Comparison of ENCODE assay signal across 16 cellular contexts in genomic region chr11:27697679-27698275, GRCh38. TPM values are rescaled to one million over a fixed set of nuclear protein-coding genes. Genes with fewer than 3 reads are reported as not detected.
DNase-seq lines count a peak whose midpoint lies in the region; ATAC-seq and TF ChIP-seq lines count a peak whose summit lies in the region.
"Had no signal": no experiment of that assay in that cellular context is flagged by ENCODE, and none has a peak within 500 bp of the region (broad histone marks: within the 10 kb centered on the region; RNA-seq: fewer than 3 reads in every experiment).

No MANE protein-coding gene starts in this region.

- no peak for TF ChIP-seq CTCF in AG09309 (IDR thresholded peaks at IDR 0.05; ENCODE audit: control insufficient read depth, insufficient read depth, low read depth, low read length, missing control alignments)
- TF ChIP-seq CTCF in choroid plexus epithelial cell (conservative IDR thresholded peaks at IDR 0.05; ENCODE audit: low read depth, low read length) = no peak

- H3K27me3 ChIP-seq in HUES6 (ENCODE audit: control insufficient read depth, insufficient read depth, low read length) = peaks cover 36% of the 10 kb centered on the region
- H3K27me3 ChIP-seq: vagina had no signal

- H3K9ac ChIP-seq in HUES6 (ENCODE audit: low read length) = no peak overlapping the region

- ATAC-seq in GM21619 (IDR thresholded peaks at IDR 0.05; ENCODE audit: unreplicated experiment) = no peak
- ATAC-seq in GM19351 (IDR thresholded peaks at IDR 0.05; ENCODE audit: unreplicated experiment) = no peak
- ATAC-seq in HG02852 (IDR thresholded peaks at IDR 0.05; ENCODE audit: unreplicated experiment) = no peak
- ATAC-seq in HG03159 (IDR thresholded peaks at IDR 0.05; ENCODE audit: unreplicated experiment) = no peak
- ATAC-seq: pancreas; stimulated activated naive CD8-positive, alpha-beta T cell treated with anti-CD3 and anti-CD28 coated beads, Interleukin-15, amount 100 ng/mL, for 72 hours had no signal

- no peaks in the 10 kb centered on the region for H3K9me3 ChIP-seq in HUES6 (ENCODE audit: control insufficient read depth, insufficient read depth, low read depth, low read length)
- H3K9me3 ChIP-seq: pancreas, vagina had no signal

- H3K4me1 ChIP-seq in HUES6 (ENCODE audit: control insufficient read depth, insufficient read depth, low read length) = peaks cover 57% of the 10 kb centered on the region

- no peak overlapping the region for H3K27ac ChIP-seq in HUES6 (ENCODE audit: low read depth, low read length)
- H3K27ac ChIP-seq: pancreas, vagina had no signal

- peak overlapping the region; percentile 90 for H3K4me3 ChIP-seq in AG09309 (ENCODE audit: control insufficient read depth, low read depth, low read length)
- peak overlapping the region; percentile 79 for H3K4me3 ChIP-seq in HUES6 (ENCODE audit: low read depth, low read length)
- H3K4me3 ChIP-seq in choroid plexus epithelial cell (ENCODE audit: low read depth, low read length) = peak overlapping the region; percentile 74
- H3K4me3 ChIP-seq: pancreas had no signal

- DNase-seq in AG09309 (ENCODE audit: low read depth) = no peak
- peak; percentile 75 for DNase-seq in choroid plexus epithelial cell (ENCODE audit: low read depth)
- peak; percentile 53 for DNase-seq in myocyte (ENCODE audit: low read depth)
- DNase-seq: activated CD4-positive, alpha-beta T cell treated with anti-CD3 and anti-CD28 coated beads for 48 hours; islet precursor cell; NCI-H1694; pancreas; stimulated activated CD4-positive, alpha-beta T cell treated with anti-CD3 and anti-CD28 coated beads, Interleukin-15, amount 100 ng/mL, for 24 hours; stimulated activated naive CD8-positive, alpha-beta T cell treated with anti-CD3 and anti-CD28 coated beads, Interleukin-15, amount 100 ng/mL, for 72 hours; T-helper 9 cell had no signal

- H3K36me3 ChIP-seq in HUES6 (ENCODE audit: control insufficient read depth, insufficient read depth, low read length) = no peaks in the 10 kb centered on the region
- H3K36me3 ChIP-seq: pancreas, vagina had no signal

RNA-seq across cellular contexts. Expression of gene BDNF, which starts 2.5 kb away (rescaled TPM):
- total RNA-seq in myocyte = 2.8 and 4.5 TPM in 2 replicates
- polyA plus RNA-seq in myocyte (2012) = 3.0 TPM
